In genomic region chr2:62196278-62196901, GRCh38 we compare ENCODE assay signal across 8 cellular contexts. TPM values are rescaled to one million over a fixed set of nuclear protein-coding genes. Genes with fewer than 3 reads are reported as not detected.
DNase-seq lines count a peak whose midpoint lies in the region; ATAC-seq and TF ChIP-seq lines count a peak whose summit lies in the region.

No MANE protein-coding gene starts in this region.

- peak overlapping the region; percentile 88 to 94 for H3K27ac Mint-ChIP-seq in natural killer cell
- peak overlapping the region; percentile 89 for H3K27ac Mint-ChIP-seq in stimulated activated naive CD8-positive, alpha-beta T cell treated with anti-CD3 and anti-CD28 coated beads, Interleukin-15, Interleukin-2, amounts not matched to agents 100 ng/mL and 50 ng/mL, for 24 hours

- peak overlapping the region; percentile 88 for H3K27ac ChIP-seq in HCT116 (ENCODE audit: low read depth, low read length)

- peaks cover 52% of the 10 kb centered on the region for H3K79me2 ChIP-seq in HCT116 (ENCODE audit: insufficient read depth, low read length)

- TF ChIP-seq RAD21 in HCT116 (IDR thresholded peaks at IDR 0.05; ENCODE audit: low read depth), result no peak

- H2AFZ ChIP-seq in HCT116 (ENCODE audit: low read depth, low read length, poor library complexity, severe bottlenecking), result no peak overlapping the region

- no TSS peak for BruUV-seq in HCT116 (replicated peaks; lab: Mats Ljungman, UMichigan)

- H3K4me2 ChIP-seq in HCT116 (ENCODE audit: low read length), result peak overlapping the region; percentile 92

- H3K9ac ChIP-seq in HCT116 (ENCODE audit: low read length), result peak overlapping the region; percentile 90

- H3K4me1 ChIP-seq in HCT116 (ENCODE audit: control insufficient read depth in 1 of 2, insufficient read depth in 2 of 2, low read length in 2 of 2), result peaks cover 2 to 20% of the 10 kb centered on the region in 2 experiments; a peak in 3 of 4 replicates

- H4K20me1 ChIP-seq in HCT116 (ENCODE audit: insufficient read depth), result peaks cover 19% of the 10 kb centered on the region; the same call in 1 of the 2 replicates

- CTCF ChIA-PET in HCT116 (lab: Charles Lee), result no interaction called here

- peak overlapping the region; percentile 95 for H3K4me3 Mint-ChIP-seq in natural killer cell
- H3K4me3 Mint-ChIP-seq in stimulated activated naive CD8-positive, alpha-beta T cell treated with anti-CD3 and anti-CD28 coated beads, Interleukin-15, Interleukin-2, amounts not matched to agents 100 ng/mL and 50 ng/mL, for 24 hours, result peak overlapping the region; percentile 88

- intact Hi-C loops in HCT116 (cut with micrococcal nuclease) (loop anchor here (2.0 kb wide), 1 partner anchor 214 kb away; no protein-coding TSS in a partner anchor), natural killer cell (cut with micrococcal nuclease) (loop anchor here (2.0 to 10.0 kb wide), 3 partner anchors 24 to 218 kb away; no protein-coding TSS in a partner anchor)

- no peaks in the 10 kb centered on the region for H3K9me3 Mint-ChIP-seq in natural killer cell
- no peaks in the 10 kb centered on the region for H3K9me3 Mint-ChIP-seq in stimulated activated naive CD8-positive, alpha-beta T cell treated with anti-CD3 and anti-CD28 coated beads, Interleukin-15, Interleukin-2, amounts not matched to agents 100 ng/mL and 50 ng/mL, for 24 hours

- H3K27me3 Mint-ChIP-seq in natural killer cell (ENCODE audit: low read depth in 2 of 2), result no peaks in the 10 kb centered on the region
- H3K27me3 Mint-ChIP-seq in stimulated activated naive CD8-positive, alpha-beta T cell treated with anti-CD3 and anti-CD28 coated beads, Interleukin-15, Interleukin-2, amounts not matched to agents 100 ng/mL and 50 ng/mL, for 24 hours, result no peaks in the 10 kb centered on the region

- DNase-seq in GM10266 (ENCODE audit: extremely low spot score) (peak; percentile 41), HCT116 (ENCODE audit: low read depth, low spot score) (no peak), NCI-H1105 (lab: John Stamatoyannopoulos, UW) (peak; percentile 41), erythroblast (lab: John Stamatoyannopoulos, UW) (peak; percentile 52 to 70), natural killer cell (peak; percentile 57), glomerular visceral epithelial cell (ENCODE audit: extremely low spot score) (no peak)
- peak; percentile 82 for DNase-seq in activated CD8-positive, alpha-beta memory T cell treated with anti-CD3 and anti-CD28 coated beads, Interleukin-2, amount 50 U/mL, for 48 hours

- TF ChIP-seq CTCF in GM10266 (IDR thresholded peaks at IDR 0.05; ENCODE audit: control insufficient read depth, insufficient read depth, low read depth, missing control alignments) (no peak), HCT116 (IDR thresholded peaks at IDR 0.05 in 2 of 3, conservative IDR thresholded peaks at IDR 0.05 in 1 of 3; ENCODE audit: borderline replicate concordance in 1 of 3, insufficient read depth in 1 of 3, low read depth in 2 of 3, low read length in 2 of 3) (no peak), natural killer cell (IDR thresholded peaks at IDR 0.05) (no peak)

- ATAC-seq in HCT116 (peak; percentile 75), natural killer cell (peak; percentile 34 to 47 (median 38))

- TF ChIP-seq POLR2A in HCT116 (IDR thresholded peaks at IDR 0.05; ENCODE audit: borderline replicate concordance, extremely low read depth, insufficient read depth, insufficient read length) (no peak), erythroblast (IDR thresholded peaks at IDR 0.05; ENCODE audit: low read length) (no peak)

- H3K27me3 ChIP-seq in HCT116 (ENCODE audit: insufficient read depth, low read length), result no peaks in the 10 kb centered on the region

- H3K36me3 ChIP-seq in HCT116 (ENCODE audit: control insufficient read depth in 1 of 2, insufficient read depth in 2 of 2, low read length in 2 of 2), result no peaks in the 10 kb centered on the region

- RAD21 ChIA-PET in HCT116 (lab: Charles Lee; ENCODE audit: low non-redundant PET in 1 of 2, low total read pairs in 2 of 2, uncharacterized antibody in 2 of 2, unreplicated experiment in 2 of 2), result interaction anchor here in 1 of 2 experiments (0.6 kb wide), 1 partner anchor 104 kb away, joined by 3 read pairs; no protein-coding TSS in a partner anchor

- POLR2A ChIA-PET in HCT116 (lab: Charles Lee), result no interaction called here

- H3K9me3 ChIP-seq in HCT116 (ENCODE audit: control insufficient read depth in 1 of 2, insufficient read depth in 1 of 2, low read depth in 1 of 2, low read length in 2 of 2), result no peaks in the 10 kb centered on the region

- peak overlapping the region; percentile 82 to 92 for H3K4me3 ChIP-seq in HCT116 (replicated peaks in 1 of 2; ENCODE audit: low read depth in 1 of 2, low read length in 2 of 2)

- H3K9me2 ChIP-seq in HCT116 (ENCODE audit: insufficient read depth), result no peaks in the 10 kb centered on the region

- H3K36me3 Mint-ChIP-seq in natural killer cell, result no peaks in the 10 kb centered on the region
- H3K36me3 Mint-ChIP-seq in stimulated activated naive CD8-positive, alpha-beta T cell treated with anti-CD3 and anti-CD28 coated beads, Interleukin-15, Interleukin-2, amounts not matched to agents 100 ng/mL and 50 ng/mL, for 24 hours (ENCODE audit: low read depth), result peaks cover 18% of the 10 kb centered on the region

- peaks cover 39 to 40% of the 10 kb centered on the region in 2 donors for H3K4me1 Mint-ChIP-seq in natural killer cell
- peaks cover 41% of the 10 kb centered on the region for H3K4me1 Mint-ChIP-seq in stimulated activated naive CD8-positive, alpha-beta T cell treated with anti-CD3 and anti-CD28 coated beads, Interleukin-15, Interleukin-2, amounts not matched to agents 100 ng/mL and 50 ng/mL, for 24 hours (ENCODE audit: low read depth)

TF ChIP-seq in HCT116, 20 proteins besides CTCF, POLR2A, EP300 and RAD21:
- TF ChIP-seq MAX (IDR thresholded peaks at IDR 0.05), result 0 out of 2 replicates have a peak, but pooled peaks have one; percentile 24
- TF ChIP-seq EZH2 (IDR thresholded peaks at IDR 0.05), result no peak
- peak; percentile 57; the same call in 1 of the 2 replicates for TF ChIP-seq ZFX (IDR thresholded peaks at IDR 0.05)

RNA-seq across cellular contexts. Expression of gene B3GNT2, which starts 0.5 kb away (rescaled TPM):
- total RNA-seq in HCT116 (2021; ENCODE audit: unreplicated experiment) (21.5 TPM), natural killer cell (10 to 100 TPM; 51.9 to 68.0 (median 54.0) TPM)
- polyA plus RNA-seq in HCT116 (2012), result 9.7 and 13.5 TPM in 2 replicates

Comparison
In these comparisons a context has a peak if more than half of its experiments do, and no peak if none do; other contexts are left out.
1. DNase-seq: peak in GM10266 (single experiment), NCI-H1105 (single experiment), activated CD8-positive, alpha-beta memory T cell treated with anti-CD3 and anti-CD28 coated beads, Interleukin-2, amount 50 U/mL, for 48 hours (single experiment), erythroblast (2 of 2) and natural killer cell (single experiment); none in HCT116 (single experiment) and glomerular visceral epithelial cell (single experiment).